Comparison of ENCODE assay signal across 1 cellular context in genomic region chr19:9538183-9539058, GRCh38.
TF ChIP-seq lines count a peak whose summit lies in the region.

Gene ZNF426, minus strand, starts transcription at chr19:9538645. Its CDS starts 2,413 bp downstream, at chr19:9536232.

TF ChIP-seq in IMR-90, 13 proteins besides CTCF, POLR2A, EP300 and RAD21 (continued from another document):
- TF ChIP-seq NFE2L2 (IDR thresholded peaks at IDR 0.05; ENCODE audit: low read depth, low read length) (peak; percentile 51; the same call in 1 of the 2 replicates), MXI1 (IDR thresholded peaks at IDR 0.05; ENCODE audit: borderline replicate concordance, low read depth, low read length) (no peak), MAZ (IDR thresholded peaks at IDR 0.05; ENCODE audit: borderline replicate concordance, low read depth, low read length) (peak; percentile 60; the same call in 1 of the 2 replicates)
